Comparison of ENCODE assay signal across 8 cellular contexts in genomic region chr21:39314155-39315027, GRCh38. TPM values are rescaled to one million over a fixed set of nuclear protein-coding genes. Genes with fewer than 3 reads are reported as not detected.
DNase-seq lines count a peak whose midpoint lies in the region; ATAC-seq and TF ChIP-seq lines count a peak whose summit lies in the region.

No MANE protein-coding gene starts in this region.

- WGBS in liver: 4% methylated on average over 42 of the region's 42 CpGs

- H3K27ac ChIP-seq in liver (ENCODE audit: low read depth in 1 of 2, low read length in 2 of 2): peak overlapping the region; percentile 97 to 99

- intact Hi-C loops in dendritic cell treated with granulocyte-macrophage colony-stimulating factor and Interleukin-4, amounts not matched to agents 40 ng/mL and 50 ng/mL, for 4 days (cut with micrococcal nuclease): loop anchor here (10.0 kb wide), 1 partner anchor 130 kb away; the partner anchor contains the start of gene LCA5L

- peak overlapping the region; percentile 93 for H3K27ac Mint-ChIP-seq in dendritic cell treated with granulocyte-macrophage colony-stimulating factor and Interleukin-4, amounts not matched to agents 40 ng/mL and 50 ng/mL, for 4 days

- H3K4me1 Mint-ChIP-seq in dendritic cell treated with granulocyte-macrophage colony-stimulating factor and Interleukin-4, amounts not matched to agents 40 ng/mL and 50 ng/mL, for 4 days (ENCODE audit: low read depth): peaks cover 55% of the 10 kb centered on the region

- H3K4me3 Mint-ChIP-seq in dendritic cell treated with granulocyte-macrophage colony-stimulating factor and Interleukin-4, amounts not matched to agents 40 ng/mL and 50 ng/mL, for 4 days: peak overlapping the region; percentile 87

- H3K4me3 ChIP-seq in liver (ENCODE audit: low read depth in 1 of 3, low read length in 3 of 3): peak overlapping the region; percentile 36 to 98 (median 68)

- peaks cover 45% of the 10 kb centered on the region for H3K36me3 Mint-ChIP-seq in dendritic cell treated with granulocyte-macrophage colony-stimulating factor and Interleukin-4, amounts not matched to agents 40 ng/mL and 50 ng/mL, for 4 days (ENCODE audit: low read depth)

- peak overlapping the region; percentile 76 for H3K9ac ChIP-seq in liver (ENCODE audit: low read depth in 1 of 2, low read length in 2 of 2)

- TF ChIP-seq CTCF in liver (IDR thresholded peaks at IDR 0.05; ENCODE audit: low read depth, low read length, missing input control): no peak

- TF ChIP-seq RAD21 in liver (IDR thresholded peaks at IDR 0.05): no peak

- peak; percentile 79 for DNase-seq in DMS 273 (lab: John Stamatoyannopoulos, UW; ENCODE audit: unreplicated experiment)
- DNase-seq in DMS 273 treated with DMSO at 0.1 percent for 48 hours (lab: John Stamatoyannopoulos, UW): no peak
- DNase-seq in NCI-H2227 treated with DMSO at 0.1 percent for 48 hours (lab: John Stamatoyannopoulos, UW): peak; percentile 81
- DNase-seq in activated CD4-positive, alpha-beta T cell treated with anti-CD3 and anti-CD28 coated beads for 48 hours: peak; percentile 65
- DNase-seq in stimulated activated CD4-positive, alpha-beta T cell treated with anti-CD3 and anti-CD28 coated beads, Interleukin-4, amount 100 ng/mL, for 4 hours: peak; percentile 25 to 40

- no peaks in the 10 kb centered on the region for H3K9me3 Mint-ChIP-seq in dendritic cell treated with granulocyte-macrophage colony-stimulating factor and Interleukin-4, amounts not matched to agents 40 ng/mL and 50 ng/mL, for 4 days

- H3K4me1 ChIP-seq in liver (ENCODE audit: control insufficient read depth in 4 of 4, insufficient read depth in 4 of 4, low read length in 3 of 4): peaks cover 2 to 24% (median 12%) of the 10 kb centered on the region in 4 donors

- H3K9me3 ChIP-seq in liver (ENCODE audit: control insufficient read depth in 4 of 4, low read length in 3 of 4): no peaks in the 10 kb centered on the region

- H3K27me3 Mint-ChIP-seq in dendritic cell treated with granulocyte-macrophage colony-stimulating factor and Interleukin-4, amounts not matched to agents 40 ng/mL and 50 ng/mL, for 4 days: no peaks in the 10 kb centered on the region

- H3K36me3 ChIP-seq in liver (ENCODE audit: control insufficient read depth in 4 of 4, insufficient read depth in 3 of 4, low read depth in 1 of 4, low read length in 3 of 4): peaks cover 0 to 5% (median 2%) of the 10 kb centered on the region in 4 donors

- H3K27me3 ChIP-seq in liver (ENCODE audit: control insufficient read depth in 4 of 4, insufficient read depth in 4 of 4, low read length in 3 of 4): no peaks in the 10 kb centered on the region

- ATAC-seq in HG02973 (IDR thresholded peaks at IDR 0.05; ENCODE audit: unreplicated experiment): peak; percentile 6

TF ChIP-seq in liver, 16 proteins besides CTCF, POLR2A, EP300 and RAD21:
- no peak for TF ChIP-seq TAF1 (conservative IDR thresholded peaks at IDR 0.05)
- TF ChIP-seq SP1 (IDR thresholded peaks at IDR 0.05): no peak
- TF ChIP-seq REST (IDR thresholded peaks at IDR 0.05): no peak
- no peak for TF ChIP-seq HNF4G (IDR thresholded peaks at IDR 0.05)
- no peak for TF ChIP-seq YY1 (IDR thresholded peaks at IDR 0.05)
- TF ChIP-seq FOXA1 (IDR thresholded peaks at IDR 0.05): no peak
- TF ChIP-seq EGR1 (IDR thresholded peaks at IDR 0.05; ENCODE audit: low read depth in 2 of 2): no peak
- no peak for TF ChIP-seq HNF4A (conservative IDR thresholded peaks at IDR 0.05)
- TF ChIP-seq JUND (IDR thresholded peaks at IDR 0.05): no peak
- no peak for TF ChIP-seq ATF3 (IDR thresholded peaks at IDR 0.05)
- TF ChIP-seq GABPA (IDR thresholded peaks at IDR 0.05 in 1 of 2, conservative IDR thresholded peaks at IDR 0.05 in 1 of 2): no peak
- no peak for TF ChIP-seq FOXA2 (IDR thresholded peaks at IDR 0.05)
- TF ChIP-seq RXRA (IDR thresholded peaks at IDR 0.05): no peak
- TF ChIP-seq MAX (IDR thresholded peaks at IDR 0.05): no peak
- TF ChIP-seq NR2F2 (IDR thresholded peaks at IDR 0.05): no peak
- no peak for TF ChIP-seq ZBTB33 (IDR thresholded peaks at IDR 0.05)

RNA-seq across cellular contexts. Expression of gene BRWD1, which starts 1.0 kb away (rescaled TPM):
- 10 to 100 TPM; 25.9 to 56.6 TPM for total RNA-seq in liver
- polyA plus RNA-seq in liver: 10 to 100 TPM in 1 of 2 donors, 1 to 10 TPM in 1; 5.2 to 15.9 TPM

RNA-seq across cellular contexts. Expression of gene HMGN1, which starts 34.5 kb away (rescaled TPM):
- total RNA-seq in liver: 10 to 100 TPM; 34.6 to 92.3 TPM
- polyA plus RNA-seq in liver: 10 to 100 TPM; 41.2 to 68.8 TPM
